In genomic region chr12:121762269-121762668, GRCh38 we compare ENCODE assay signal across 17 cellular contexts. TPM values are rescaled to one million over a fixed set of nuclear protein-coding genes. Genes with fewer than 3 reads are reported as not detected.
DNase-seq lines count a peak whose midpoint lies in the region; ATAC-seq and TF ChIP-seq lines count a peak whose summit lies in the region.
"Had no signal": no experiment of that assay in that cellular context is flagged by ENCODE, and none has a peak within 500 bp of the region (broad histone marks: within the 10 kb centered on the region; RNA-seq: fewer than 3 reads in every experiment).

No MANE protein-coding gene starts in this region.

- H3K27ac Mint-ChIP-seq in Caco-2 (ENCODE audit: unreplicated experiment) (peak overlapping the region; percentile 78), nephron progenitor cell (peak overlapping the region; percentile 27)
- H3K27ac Mint-ChIP-seq: CD4-positive, alpha-beta T cell had no signal

- H3K4me2 ChIP-seq in OCI-LY7 (ENCODE audit: low read length), result no peak overlapping the region

- H3K79me2 ChIP-seq in OCI-LY7 (ENCODE audit: insufficient read depth, low read depth, low read length), result no peaks in the 10 kb centered on the region

- H3K4me1 ChIP-seq in Caco-2 (peaks cover 8% of the 10 kb centered on the region; the same call in 1 of the 2 replicates), OCI-LY7 (ENCODE audit: insufficient read depth, low read length, poor library complexity, severe bottlenecking) (no peaks in the 10 kb centered on the region)

- POLR2A ChIA-PET in Caco-2 (lab: Charles Lee), result no interaction called here
- POLR2A ChIA-PET in OCI-LY7 (lab: Charles Lee), result no interaction called here

- no peaks in the 10 kb centered on the region for H3K36me3 ChIP-seq in Caco-2 (ENCODE audit: control insufficient read depth, insufficient read depth, low read length)
- peaks cover 3% of the 10 kb centered on the region for H3K36me3 ChIP-seq in OCI-LY7 (ENCODE audit: insufficient read depth, low read length)

- no peak overlapping the region for H3K27ac ChIP-seq in OCI-LY7 (ENCODE audit: low read depth, low read length, poor library complexity, severe bottlenecking)

- BruUV-seq in Caco-2 (replicated peaks; lab: Mats Ljungman, UMichigan) (no TSS peak), OCI-LY7 (replicated peaks; lab: Mats Ljungman, UMichigan) (no TSS peak)

- H3K27me3 Mint-ChIP-seq in Caco-2 (ENCODE audit: insufficient read depth, unreplicated experiment) (no peaks in the 10 kb centered on the region), nephron progenitor cell (ENCODE audit: low read depth, poor library complexity) (no peaks in the 10 kb centered on the region)
- H3K27me3 Mint-ChIP-seq: CD4-positive, alpha-beta T cell had no signal

- TF ChIP-seq CTCF in Caco-2 (IDR thresholded peaks at IDR 0.05; ENCODE audit: insufficient read depth in 1 of 2, low read depth in 1 of 2, low read length in 1 of 2, severe bottlenecking in 1 of 2, unreplicated experiment in 1 of 2) (no peak), nephron progenitor cell (IDR thresholded peaks at IDR 0.05) (no peak), OCI-LY7 (conservative IDR thresholded peaks at IDR 0.05; ENCODE audit: low read length) (no peak)

- no peaks in the 10 kb centered on the region for H3K9me3 ChIP-seq in Caco-2
- H3K9me3 ChIP-seq in OCI-LY7 (ENCODE audit: low read length), result no peaks in the 10 kb centered on the region

- DNase-seq in Caco-2, result no peak
- DNase-seq in astrocyte of the hippocampus (ENCODE audit: low read depth, low spot score), result peak; percentile 40
- no peak for DNase-seq in left cardiac atrium
- DNase-seq in nephron progenitor cell, result no peak
- no peak for DNase-seq in SIG-M5 (lab: John Stamatoyannopoulos, UW)
- no peak for DNase-seq in OCI-LY7 (ENCODE audit: low spot score)
- DNase-seq in activated CD4-positive, alpha-beta T cell treated with anti-CD3 and anti-CD28 coated beads, Interleukin-2, amount 50 U/mL, for 48 hours, result no peak
- DNase-seq: activated gamma-delta T cell; CD4-positive, alpha-beta T cell; cortex of kidney; DMS79 treated with DMSO at 0.1 percent for 48 hours; immature natural killer cell; NCI-H1436; NCI-H748 treated with DMSO at 0.1 percent for 48 hours; stimulated activated naive CD4-positive, alpha-beta T cell had no signal

- ATAC-seq in left cardiac atrium (peak; percentile 44 to 74), HG02678 (IDR thresholded peaks at IDR 0.05; ENCODE audit: unreplicated experiment) (no peak)

- no peaks in the 10 kb centered on the region for H3K9me3 Mint-ChIP-seq in Caco-2 (ENCODE audit: unreplicated experiment)
- no peaks in the 10 kb centered on the region for H3K9me3 Mint-ChIP-seq in nephron progenitor cell
- H3K9me3 Mint-ChIP-seq: CD4-positive, alpha-beta T cell; immature natural killer cell; neural crest cell had no signal

- peaks cover 6% of the 10 kb centered on the region for H3K36me3 Mint-ChIP-seq in Caco-2 (ENCODE audit: insufficient read depth, unreplicated experiment)
- peaks cover 17% of the 10 kb centered on the region for H3K36me3 Mint-ChIP-seq in nephron progenitor cell (ENCODE audit: low read depth)
- H3K36me3 Mint-ChIP-seq: immature natural killer cell had no signal

- CTCF ChIA-PET in Caco-2 (lab: Charles Lee), result interaction anchor here (0.7 to 1.2 kb wide), 2 partner anchors 10 to 49 kb away, joined by 3 to 5 read pairs; no protein-coding TSS in a partner anchor
- CTCF ChIA-PET in OCI-LY7 (lab: Charles Lee; ENCODE audit: unreplicated experiment), result no interaction called here

- H3K27me3 ChIP-seq in Caco-2 (replicated peaks; ENCODE audit: control insufficient read depth, insufficient read depth, low read length), result no peaks in the 10 kb centered on the region

- H3K4me1 Mint-ChIP-seq in Caco-2 (ENCODE audit: low read depth, unreplicated experiment) (no peaks in the 10 kb centered on the region), nephron progenitor cell (peaks cover 33% of the 10 kb centered on the region)

- no peak overlapping the region for H3K4me3 Mint-ChIP-seq in Caco-2 (ENCODE audit: unreplicated experiment)
- no peak overlapping the region for H3K4me3 Mint-ChIP-seq in nephron progenitor cell
- H3K4me3 Mint-ChIP-seq: CD4-positive, alpha-beta T cell; immature natural killer cell; neural crest cell had no signal

- no peaks in the 10 kb centered on the region for H4K20me1 ChIP-seq in OCI-LY7 (ENCODE audit: insufficient read depth, low read length)

- no peaks in the 10 kb centered on the region for H3K9me2 ChIP-seq in OCI-LY7 (ENCODE audit: insufficient read depth, low read length)

- H2AFZ ChIP-seq in OCI-LY7 (ENCODE audit: low read length), result no peak overlapping the region

- H3K4me3 ChIP-seq in Caco-2 (ENCODE audit: low read depth, low read length), result no peak overlapping the region
- no peak overlapping the region for H3K4me3 ChIP-seq in OCI-LY7 (ENCODE audit: low read depth, low read length, poor library complexity, severe bottlenecking)

- intact Hi-C loops in Caco-2 (cut with micrococcal nuclease; ENCODE audit: unreplicated experiment), result no loop called here
- intact Hi-C loops in left cardiac atrium (cut with DNase I), result no loop called here
- intact Hi-C loops in OCI-LY7 (cut with micrococcal nuclease; ENCODE audit: unreplicated experiment), result no loop called here

RNA-seq across cellular contexts. Expression of gene RHOF, which starts 31.2 kb away (rescaled TPM):
- total RNA-seq in Caco-2 (2022), result 33.8 and 36.7 TPM in 2 replicates
- 10 to 100 TPM; 14.7 to 25.1 TPM for total RNA-seq in left cardiac atrium
- 23.5 and 29.2 TPM in 2 replicates for total RNA-seq in OCI-LY7 (2014; rRNA removed; shearing (Covaris generic))
- 45.7 and 53.7 TPM in 2 replicates for total RNA-seq in OCI-LY7 (2022)

RNA-seq across cellular contexts. Expression of gene SETD1B, which starts 41.5 kb away (rescaled TPM):
- 16.8 and 17.6 TPM in 2 replicates for total RNA-seq in Caco-2 (2022)
- total RNA-seq in left cardiac atrium, result 10 to 100 TPM in 1 of 2 donors, 1 to 10 TPM in 1; 9.3 to 11.9 TPM
- total RNA-seq in OCI-LY7 (2014; rRNA removed; shearing (Covaris generic)), result 3.3 and 4.7 TPM in 2 replicates
- total RNA-seq in OCI-LY7 (2022), result 22.5 and 24.3 TPM in 2 replicates

RNA-seq across cellular contexts. Expression of gene TMEM120B, which starts 49.7 kb away (rescaled TPM):
- total RNA-seq in Caco-2 (2022), result 15.5 and 15.9 TPM in 2 replicates
- total RNA-seq in left cardiac atrium, result 10 to 100 TPM in 1 of 2 donors, 1 to 10 TPM in 1; 8.5 to 10.2 TPM
- 9.3 and 12.4 TPM in 2 replicates for total RNA-seq in OCI-LY7 (2014; rRNA removed; shearing (Covaris generic))
- 20.5 and 21.5 TPM in 2 replicates for total RNA-seq in OCI-LY7 (2022)
